ENCODE assay signal across 12 cellular contexts in genomic region chr7:100432621-100433275, GRCh38. TPM values are rescaled to one million over a fixed set of nuclear protein-coding genes. Genes with fewer than 3 reads are reported as not detected.
DNase-seq lines count a peak whose midpoint lies in the region; ATAC-seq and TF ChIP-seq lines count a peak whose summit lies in the region.
"Had no signal": no experiment of that assay in that cellular context is flagged by ENCODE, and none has a peak within 500 bp of the region (broad histone marks: within the 10 kb centered on the region; RNA-seq: fewer than 3 reads in every experiment).

No MANE protein-coding gene starts in this region.

- H4K20me1 ChIP-seq in DND-41 (ENCODE audit: insufficient read depth, low read length) (peaks cover 47% of the 10 kb centered on the region), mammary epithelial cell (ENCODE audit: insufficient read depth, low read length) (no peaks in the 10 kb centered on the region)

- intact Hi-C loops in mammary epithelial cell (cut with micrococcal nuclease) = no loop called here

- DNase-seq in DND-41 (no peak), NT2/D1 (ENCODE audit: low read depth, low spot score) (no peak), mammary epithelial cell (no peak)
- DNase-seq: DMS53, NCI-H526, T-helper 9 cell had no signal

- H3K4me3 ChIP-seq in DND-41 (ENCODE audit: low read depth in 1 of 2, low read length in 2 of 2) (0 out of 4 replicates have a peak overlapping the region, but pooled peaks of 1 of the 2 experiments have one; percentile 66), NT2/D1 (ENCODE audit: insufficient read length, low read depth) (no peak overlapping the region), mammary epithelial cell (replicated peaks in 1 of 3; ENCODE audit: insufficient read depth in 1 of 3, low read depth in 2 of 3, low read length in 3 of 3) (no peak overlapping the region), parathyroid adenoma (ENCODE audit: low read depth, low read length) (peak overlapping the region; percentile 35)

- no peaks in the 10 kb centered on the region for H3K27me3 ChIP-seq in DND-41 (ENCODE audit: insufficient read depth, low read length, poor library complexity)
- H3K27me3 ChIP-seq in NT2/D1 (ENCODE audit: insufficient read depth, insufficient read length) = no peaks in the 10 kb centered on the region
- H3K27me3 ChIP-seq in mammary epithelial cell (ENCODE audit: insufficient read depth, low read length) = no peaks in the 10 kb centered on the region
- no peaks in the 10 kb centered on the region for H3K27me3 ChIP-seq in parathyroid adenoma (ENCODE audit: control insufficient read depth, insufficient read depth, low read length)

- peak overlapping the region; percentile 98 for H3K9ac ChIP-seq in DND-41 (ENCODE audit: low read depth, low read length)
- H3K9ac ChIP-seq in NT2/D1 (ENCODE audit: insufficient read length, low read depth) = peak overlapping the region; percentile 26
- no peak overlapping the region for H3K9ac ChIP-seq in mammary epithelial cell (ENCODE audit: insufficient read depth, low read length)
- no peak overlapping the region for H3K9ac ChIP-seq in parathyroid adenoma

- ATAC-seq in DND-41 (ENCODE audit: insufficient read depth, low read depth) (no peak), HG03108 (IDR thresholded peaks at IDR 0.05; ENCODE audit: unreplicated experiment) (no peak), GM19397 (IDR thresholded peaks at IDR 0.05; ENCODE audit: unreplicated experiment) (no peak), GM21723 (IDR thresholded peaks at IDR 0.05; ENCODE audit: unreplicated experiment) (no peak)

- in situ Hi-C loops in mammary epithelial cell (cut with MboI; ENCODE audit: low sequenced_read_pairs in 2 of 2) = no loop called here

- BruUV-seq in mammary epithelial cell (replicated peaks; lab: Mats Ljungman, UMichigan) = no TSS peak

- H3K79me2 ChIP-seq in DND-41 (ENCODE audit: insufficient read depth, low read length) (peaks cover 67% of the 10 kb centered on the region), mammary epithelial cell (ENCODE audit: insufficient read depth, low read length) (peaks cover 67% of the 10 kb centered on the region), parathyroid adenoma (peaks cover 6% of the 10 kb centered on the region)

- 73% methylated on average over 20 of the region's 21 CpGs for WGBS in mammary epithelial cell (ENCODE audit: low coverage, missing lambda C conversion rate)

- H2AFZ ChIP-seq in DND-41 (ENCODE audit: low read depth, low read length) (no peak overlapping the region), mammary epithelial cell (ENCODE audit: low read depth, low read length) (no peak overlapping the region), parathyroid adenoma (no peak overlapping the region)

- peaks cover 64% of the 10 kb centered on the region for H3K4me1 ChIP-seq in DND-41 (ENCODE audit: insufficient read depth, low read length)
- H3K4me1 ChIP-seq in NT2/D1 (ENCODE audit: insufficient read depth, insufficient read length) = peaks cover 17% of the 10 kb centered on the region
- H3K4me1 ChIP-seq in mammary epithelial cell (ENCODE audit: insufficient read depth, low read length) = peaks cover 26% of the 10 kb centered on the region
- peaks cover 35% of the 10 kb centered on the region for H3K4me1 ChIP-seq in parathyroid adenoma

- dilution Hi-C loops in mammary epithelial cell (cut with HindIII; ENCODE audit: low sequenced_read_pairs) = loop anchor here (5.0 to 10.0 kb wide), 3 partner anchors 130 to 242 kb away; partner anchors contain the start of genes GNB2 and MOSPD3

- H3K27ac ChIP-seq in DND-41 (ENCODE audit: low read length) (peak overlapping the region; percentile 100), mammary epithelial cell (ENCODE audit: insufficient read depth, low read depth, low read length) (no peak overlapping the region), parathyroid adenoma (peak overlapping the region; percentile 100)
- H3K27ac ChIP-seq: epithelial cell of prostate had no signal

- H3K4me2 ChIP-seq in DND-41 (ENCODE audit: insufficient read depth, low read length) (peak overlapping the region; percentile 87), mammary epithelial cell (ENCODE audit: insufficient read depth, low read depth, low read length) (peak overlapping the region; percentile 1), parathyroid adenoma (ENCODE audit: low read length) (peak overlapping the region; percentile 53)

- H3K36me3 ChIP-seq in DND-41 (ENCODE audit: insufficient read depth, low read length) (peaks cover 58% of the 10 kb centered on the region), NT2/D1 (ENCODE audit: insufficient read depth, insufficient read length, low read length) (peaks cover 51% of the 10 kb centered on the region), mammary epithelial cell (ENCODE audit: insufficient read depth, low read length) (peaks cover 15% of the 10 kb centered on the region), parathyroid adenoma (ENCODE audit: control insufficient read depth, insufficient read depth, low read length) (no peaks in the 10 kb centered on the region)

- CTCF ChIA-PET in mammary epithelial cell (lab: Charles Lee; ENCODE audit: low non-redundant PET) = no interaction called here

- TF ChIP-seq CTCF in DND-41 (IDR thresholded peaks at IDR 0.05; ENCODE audit: borderline replicate concordance, extremely low read depth, low read length, poor library complexity, severe bottlenecking) = no peak
- no peak for TF ChIP-seq CTCF in mammary epithelial cell (conservative IDR thresholded peaks at IDR 0.05 in 1 of 2, IDR thresholded peaks at IDR 0.05 in 1 of 2; ENCODE audit: extremely low read depth in 1 of 2, insufficient read depth in 1 of 2, low read depth in 1 of 2, low read length in 2 of 2)
- TF ChIP-seq CTCF in parathyroid adenoma (IDR thresholded peaks at IDR 0.05) = no peak

- H3K9me3 ChIP-seq in DND-41 (ENCODE audit: insufficient read depth, low read length, severe bottlenecking) (no peaks in the 10 kb centered on the region), NT2/D1 (ENCODE audit: insufficient read depth, low read length) (peaks cover 3% of the 10 kb centered on the region; the same call in 1 of the 2 replicates), mammary epithelial cell (replicated peaks; ENCODE audit: insufficient read depth, low read length) (no peaks in the 10 kb centered on the region), parathyroid adenoma (ENCODE audit: control insufficient read depth, low read length) (no peaks in the 10 kb centered on the region)

RNA-seq across cellular contexts. Expression of gene MEPCE, which starts 3.1 kb away (rescaled TPM):
- total RNA-seq in mammary epithelial cell = 10 to 100 TPM; 23.2 to 39.5 TPM
- polyA plus RNA-seq in mammary epithelial cell = 24.1 TPM
- polyA minus RNA-seq in mammary epithelial cell = 37.6 TPM

RNA-seq across cellular contexts. Expression of gene PPP1R35, which starts 3.5 kb away (rescaled TPM):
- total RNA-seq in mammary epithelial cell = 10 to 100 TPM; 13.8 to 36.3 TPM
- polyA plus RNA-seq in mammary epithelial cell = 20.3 TPM
- polyA minus RNA-seq in mammary epithelial cell = 19.4 TPM

RNA-seq across cellular contexts. Expression of gene ZCWPW1, which starts 4.2 kb away (rescaled TPM):
- total RNA-seq in mammary epithelial cell = 1 to 10 TPM; 1.0 to 1.7 TPM
- 1.1 TPM for polyA plus RNA-seq in mammary epithelial cell
- polyA minus RNA-seq in mammary epithelial cell = 0.36 TPM

RNA-seq across cellular contexts. Expression of gene SPACDR, which starts 31.3 kb away (rescaled TPM):
- under 1 TPM in 1 of 2 donors, not detected in 1; 0.59 TPM for total RNA-seq in mammary epithelial cell
- polyA plus RNA-seq in mammary epithelial cell = 0.33 TPM
- polyA minus RNA-seq in mammary epithelial cell = not detected
- total RNA-seq: ureter had no signal

RNA-seq across cellular contexts. Expression of gene TSC22D4, which starts 46.3 kb away (rescaled TPM):
- total RNA-seq in mammary epithelial cell = 10 to 100 TPM; 12.0 to 35.2 TPM
- polyA plus RNA-seq in mammary epithelial cell = 20.6 TPM
- 14.0 TPM for polyA minus RNA-seq in mammary epithelial cell

Comparison
In these comparisons a context has a peak if more than half of its experiments do, and no peak if none do; other contexts are left out.
1. H3K4me2 ChIP-seq: peak in every context shown above with its lines; median percentile 87 in DND-41; 53 in parathyroid adenoma; 1 in mammary epithelial cell.
2. H3K9ac ChIP-seq: peak in DND-41 (single experiment) and NT2/D1 (single experiment); none in mammary epithelial cell (single experiment) and parathyroid adenoma (single experiment).